In genomic region chr14:37595809-37596595, GRCh38 we compare ENCODE assay signal across 8 cellular contexts. TPM values are rescaled to one million over a fixed set of nuclear protein-coding genes. Genes with fewer than 3 reads are reported as not detected.
A peak's percentile ranks its signal among the peaks of the same experiment; 100 is the strongest.
DNase-seq lines count a peak whose midpoint lies in the region; ATAC-seq and TF ChIP-seq lines count a peak whose summit lies in the region.

No MANE protein-coding gene starts in this region.

- H3K9me3 ChIP-seq in esophagus squamous epithelium: no peaks in the 10 kb centered on the region
- H3K9me3 ChIP-seq in thyroid gland: no peaks in the 10 kb centered on the region

- H3K27me3 ChIP-seq in esophagus squamous epithelium (peaks cover 0 to 99% (median 29%) of the 10 kb centered on the region in 4 donors), rectal smooth muscle tissue (ENCODE audit: control insufficient read depth, insufficient read depth, low read length) (peaks cover 44% of the 10 kb centered on the region), thyroid gland (peaks cover 82% of the 10 kb centered on the region)

- peak overlapping the region; percentile 89 to 95 (median 92) for H3K27ac ChIP-seq in esophagus squamous epithelium
- H3K27ac ChIP-seq in rectal smooth muscle tissue (ENCODE audit: low read depth, low read length): no peak overlapping the region
- no peak overlapping the region for H3K27ac ChIP-seq in thyroid gland

- TF ChIP-seq CTCF in esophagus squamous epithelium (IDR thresholded peaks at IDR 0.05) (no peak), thyroid gland (IDR thresholded peaks at IDR 0.05) (no peak)

- 1 to 7% methylated on average over 29 to 31 of the region's 44 CpGs for WGBS in esophagus squamous epithelium, 2 donors
- 8 to 9% methylated on average over 33 to 38 of the region's 44 CpGs for WGBS in thyroid gland, 2 donors

- TF ChIP-seq POLR2A in esophagus squamous epithelium (IDR thresholded peaks at IDR 0.05): peak in 1 of 4 donors; percentile 37
- no peak for TF ChIP-seq POLR2A in thyroid gland (IDR thresholded peaks at IDR 0.05)

- intact Hi-C loops in esophagus squamous epithelium (cut with DNase I) (no loop called here), thyroid gland (cut with DNase I) (loop anchor here (10.0 kb wide), 1 partner anchor 351 kb away; no protein-coding TSS in a partner anchor)

- H3K9ac ChIP-seq in rectal smooth muscle tissue (ENCODE audit: low read length): peak overlapping the region; percentile 47

- peak; percentile 62 for ATAC-seq in HG03135 (IDR thresholded peaks at IDR 0.05; ENCODE audit: unreplicated experiment)
- no peak for ATAC-seq in GM18861 (IDR thresholded peaks at IDR 0.05; ENCODE audit: unreplicated experiment)

- H3K4me3 ChIP-seq in esophagus squamous epithelium (peak overlapping the region; percentile 58 to 72 (median 62)), rectal smooth muscle tissue (ENCODE audit: low read length) (peak overlapping the region; percentile 55), thyroid gland (replicated peaks in 1 of 3) (peak overlapping the region in 1 of 3 donors; percentile 34)

- DNase-seq in GF-D8 (lab: John Stamatoyannopoulos, UW): peak; percentile 23
- DNase-seq in NCI-H345 treated with DMSO at 0.1 percent for 48 hours (lab: John Stamatoyannopoulos, UW; ENCODE audit: unreplicated experiment): peak; percentile 90
- DNase-seq in activated CD4-positive, alpha-beta T cell treated with anti-CD3 and anti-CD28 coated beads for 4 hours: peak; percentile 47 to 54
- DNase-seq in esophagus squamous epithelium (lab: John Stamatoyannopoulos, UW): no peak
- no peak for DNase-seq in thyroid gland

- H3K4me1 ChIP-seq in esophagus squamous epithelium (peaks cover 22 to 86% (median 32%) of the 10 kb centered on the region in 3 donors), rectal smooth muscle tissue (ENCODE audit: control insufficient read depth, insufficient read depth, low read length) (peaks cover 3% of the 10 kb centered on the region), thyroid gland (peaks cover 35 to 48% of the 10 kb centered on the region in 2 donors)

- H3K36me3 ChIP-seq in esophagus squamous epithelium (no peaks in the 10 kb centered on the region), rectal smooth muscle tissue (ENCODE audit: control insufficient read depth, insufficient read depth, low read length) (no peaks in the 10 kb centered on the region), thyroid gland (no peaks in the 10 kb centered on the region)

RNA-seq across cellular contexts. Expression of gene TTC6, which starts 0.6 kb away (rescaled TPM):
- total RNA-seq in esophagus squamous epithelium (1 to 10 TPM in 3 of 4 donors, under 1 TPM in 1; 0.82 to 8.4 (median 3.5) TPM), thyroid gland (under 1 TPM in 3 of 4 donors, not detected in 1; 0.10 to 0.38 (median 0.13) TPM)

RNA-seq across cellular contexts. Expression of gene FOXA1, which starts 1.0 kb away (rescaled TPM):
- total RNA-seq in esophagus squamous epithelium (10 to 100 TPM; 27.7 to 34.4 (median 29.1) TPM), thyroid gland (under 1 TPM in 2 of 4 donors, not detected in 2; 0.92 to 0.93 TPM)

Comparison
In these comparisons a context has a peak if more than half of its experiments do, and no peak if none do; other contexts are left out.
1. DNase-seq: peak in GF-D8 (single experiment), NCI-H345 treated with DMSO at 0.1 percent for 48 hours (single experiment) and activated CD4-positive, alpha-beta T cell treated with anti-CD3 and anti-CD28 coated beads for 4 hours (2 of 2); none in esophagus squamous epithelium (single experiment) and thyroid gland (0 of 2).
2. H3K27ac ChIP-seq: peak in esophagus squamous epithelium (4 of 4); none in rectal smooth muscle tissue (single experiment) and thyroid gland (0 of 3).
3. RNA of gene FOXA1, which starts 1.0 kb away (total RNA-seq): 27.7 to 34.4 TPM in esophagus squamous epithelium; 0.92 to 0.93 TPM in thyroid gland; every median in the first group is over 10 times any median in the second.